Comparison of ENCODE assay signal across 24 cellular contexts in genomic region chr12:74999474-74999873, GRCh38.
A peak's percentile ranks its signal among the peaks of the same experiment; 100 is the strongest.
DNase-seq lines count a peak whose midpoint lies in the region; ATAC-seq, FAIRE-seq and TF ChIP-seq lines count a peak whose summit lies in the region.
"Had no signal": no experiment of that assay in that cellular context is flagged by ENCODE, and none has a peak within 500 bp of the region (broad histone marks: within the 10 kb centered on the region; RNA-seq: fewer than 3 reads in every experiment).

No MANE protein-coding gene starts in this region.

- no peaks in the 10 kb centered on the region for H3K36me3 Mint-ChIP-seq in activated T-cell treated with anti-CD3 and anti-CD28 coated beads, Interleukin-2, amount 50 U/mL, for 24 hours (ENCODE audit: low read depth)
- no peaks in the 10 kb centered on the region for H3K36me3 Mint-ChIP-seq in T-helper 17 cell (ENCODE audit: low read depth)
- H3K36me3 Mint-ChIP-seq in naive thymus-derived CD8-positive, alpha-beta T cell: no peaks in the 10 kb centered on the region
- H3K36me3 Mint-ChIP-seq: neural progenitor cell, WTC11 had no signal

- peak; percentile 63 for ATAC-seq in GM18867 (IDR thresholded peaks at IDR 0.05; ENCODE audit: unreplicated experiment)
- no peak for ATAC-seq in T-helper 17 cell
- no peak for ATAC-seq in naive thymus-derived CD8-positive, alpha-beta T cell
- no peak for ATAC-seq in GM18517 (IDR thresholded peaks at IDR 0.05; ENCODE audit: unreplicated experiment)
- ATAC-seq in GM19455 (IDR thresholded peaks at IDR 0.05; ENCODE audit: unreplicated experiment): no peak
- ATAC-seq: sciatic nerve, WTC11 had no signal

- H3K4me3 Mint-ChIP-seq in activated T-cell treated with anti-CD3 and anti-CD28 coated beads, Interleukin-2, amount 50 U/mL, for 24 hours: peak overlapping the region; percentile 25
- peak overlapping the region; percentile 81 for H3K4me3 Mint-ChIP-seq in T-helper 17 cell
- H3K4me3 Mint-ChIP-seq in naive thymus-derived CD8-positive, alpha-beta T cell: peak overlapping the region; percentile 6 to 75 (median 48)
- H3K4me3 Mint-ChIP-seq: H9, neural progenitor cell, WTC11 had no signal

- H3K4me1 Mint-ChIP-seq in activated T-cell treated with anti-CD3 and anti-CD28 coated beads, Interleukin-2, amount 50 U/mL, for 24 hours (ENCODE audit: low read depth): peaks cover 6% of the 10 kb centered on the region
- peaks cover 13% of the 10 kb centered on the region for H3K4me1 Mint-ChIP-seq in T-helper 17 cell
- peaks cover 0 to 11% (median 9%) of the 10 kb centered on the region in 4 donors for H3K4me1 Mint-ChIP-seq in naive thymus-derived CD8-positive, alpha-beta T cell
- H3K4me1 Mint-ChIP-seq: H9, WTC11 had no signal

- DNase-seq in activated T-cell treated with anti-CD3 and anti-CD28 coated beads, Interleukin-2, amount 50 U/mL, for 24 hours: no peak
- no peak for DNase-seq in activated T-cell treated with anti-CD3 and anti-CD28 coated beads for 4 hours
- DNase-seq in T-helper 17 cell: no peak
- no peak for DNase-seq in naive thymus-derived CD8-positive, alpha-beta T cell
- DNase-seq in GM12891 (ENCODE audit: insufficient read length, low spot score): no peak
- DNase-seq: 8988T; activated naive CD4-positive, alpha-beta T cell treated with anti-CD3 and anti-CD28 coated beads, Interleukin-2, amount 50 U/mL, for 16 hours; dermis blood vessel endothelial cell; DMS79 treated with DMSO at 0.1 percent for 48 hours; H9; NCI-H1092 treated with DMSO at 0.1 percent for 48 hours; NCI-H2029; NCI-H2227 treated with DMSO at 0.1 percent for 48 hours; posterior cingulate gyrus; SHP77 had no signal

- no peak overlapping the region for H3K27ac Mint-ChIP-seq in activated T-cell treated with anti-CD3 and anti-CD28 coated beads, Interleukin-2, amount 50 U/mL, for 24 hours
- H3K27ac Mint-ChIP-seq in T-helper 17 cell: peak overlapping the region; percentile 83
- H3K27ac Mint-ChIP-seq in naive thymus-derived CD8-positive, alpha-beta T cell: peak overlapping the region in 6 of 10 donors; percentile 13 to 58 (median 46)
- H3K27ac Mint-ChIP-seq: H9, neural progenitor cell, WTC11 had no signal

- FAIRE-seq in GM12891 (lab: Jason Lieb, UNC): no peak
- FAIRE-seq: keratinocyte had no signal

- TF ChIP-seq POLR2A in GM12891 (IDR thresholded peaks at IDR 0.05; ENCODE audit: low read depth, low read length): no peak

- H3K9me3 ChIP-seq in T-helper 17 cell (ENCODE audit: control insufficient read depth, low read length, poor library complexity, severe bottlenecking): no peaks in the 10 kb centered on the region
- H3K9me3 ChIP-seq: ascending aorta, tibial nerve had no signal

- POLR2A ChIA-PET in naive thymus-derived CD8-positive, alpha-beta T cell (lab: Charles Lee): no interaction called here

- no peaks in the 10 kb centered on the region for H3K27me3 Mint-ChIP-seq in activated T-cell treated with anti-CD3 and anti-CD28 coated beads, Interleukin-2, amount 50 U/mL, for 24 hours
- H3K27me3 Mint-ChIP-seq in T-helper 17 cell: no peaks in the 10 kb centered on the region
- no peaks in the 10 kb centered on the region for H3K27me3 Mint-ChIP-seq in naive thymus-derived CD8-positive, alpha-beta T cell

- peaks cover 3% of the 10 kb centered on the region for H3K9me3 Mint-ChIP-seq in activated T-cell treated with anti-CD3 and anti-CD28 coated beads, Interleukin-2, amount 50 U/mL, for 24 hours
- peaks cover 0 to 10% (median 2%) of the 10 kb centered on the region in 9 donors for H3K9me3 Mint-ChIP-seq in naive thymus-derived CD8-positive, alpha-beta T cell

TF ChIP-seq in GM12891, 5 proteins besides CTCF, POLR2A, EP300 and RAD21:
- TF ChIP-seq POU2F2 (IDR thresholded peaks at IDR 0.05; ENCODE audit: low read depth, low read length) (no peak), SPI1 (IDR thresholded peaks at IDR 0.05; ENCODE audit: low read depth, low read length) (no peak), POLR2AphosphoS5 (IDR thresholded peaks at IDR 0.05; ENCODE audit: low read depth, low read length) (no peak), TAF1 (IDR thresholded peaks at IDR 0.05; ENCODE audit: low read depth, low read length) (no peak), PAX5 (IDR thresholded peaks at IDR 0.05; ENCODE audit: insufficient read depth, low read length, severe bottlenecking) (no peak)

Comparison
In these comparisons a context has a peak if more than half of its experiments do, and no peak if none do; other contexts are left out.
1. H3K4me3 Mint-ChIP-seq: peak in every context shown above with its lines; median percentile 81 in T-helper 17 cell; 48 in naive thymus-derived CD8-positive, alpha-beta T cell; 25 in activated T-cell treated with anti-CD3 and anti-CD28 coated beads, Interleukin-2, amount 50 U/mL, for 24 hours.